In the genomic region with DNA sequence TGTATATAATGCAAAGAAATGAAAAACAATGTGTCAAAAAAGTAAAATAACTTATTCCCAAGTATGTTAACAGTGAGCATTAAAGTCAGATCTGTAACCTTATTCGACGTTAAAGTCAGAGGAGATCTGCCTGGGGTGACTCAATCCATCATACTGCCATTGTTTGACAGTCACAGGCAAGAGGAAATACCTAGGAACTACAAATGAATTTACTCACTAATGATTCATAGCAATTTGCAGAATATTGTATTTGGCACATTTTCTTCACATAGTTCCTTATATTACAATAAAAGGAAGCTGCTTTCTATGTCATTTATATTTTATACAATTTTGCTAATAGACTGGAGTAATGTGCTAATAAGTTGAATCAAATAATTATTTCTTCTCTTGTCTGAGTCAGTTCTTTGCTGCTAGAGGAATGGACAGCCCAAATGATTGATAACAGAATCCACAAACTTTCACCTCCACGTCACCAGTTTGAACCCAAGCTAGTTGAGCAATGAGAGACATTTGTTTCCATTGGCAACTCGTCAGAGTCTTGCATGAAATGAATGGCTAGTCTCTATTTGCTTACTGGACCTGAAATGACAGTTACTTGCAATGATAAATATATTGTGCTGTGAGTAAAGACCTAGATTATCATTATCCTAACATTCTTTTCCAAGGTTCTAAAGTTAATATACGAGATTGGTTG, we compare ENCODE assay signal across 1 cellular context.
A peak's percentile ranks its signal among the peaks of the same experiment; 100 is the strongest.
TF ChIP-seq lines count a peak whose summit lies in the region.

No MANE protein-coding gene starts in this region.

TF ChIP-seq in IMR-90, 13 proteins besides CTCF, POLR2A, EP300 and RAD21:
- TF ChIP-seq, protein P1, sequence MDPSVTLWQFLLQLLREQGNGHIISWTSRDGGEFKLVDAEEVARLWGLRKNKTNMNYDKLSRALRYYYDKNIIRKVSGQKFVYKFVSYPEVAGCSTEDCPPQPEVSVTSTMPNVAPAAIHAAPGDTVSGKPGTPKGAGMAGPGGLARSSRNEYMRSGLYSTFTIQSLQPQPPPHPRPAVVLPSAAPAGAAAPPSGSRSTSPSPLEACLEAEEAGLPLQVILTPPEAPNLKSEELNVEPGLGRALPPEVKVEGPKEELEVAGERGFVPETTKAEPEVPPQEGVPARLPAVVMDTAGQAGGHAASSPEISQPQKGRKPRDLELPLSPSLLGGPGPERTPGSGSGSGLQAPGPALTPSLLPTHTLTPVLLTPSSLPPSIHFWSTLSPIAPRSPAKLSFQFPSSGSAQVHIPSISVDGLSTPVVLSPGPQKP (IDR thresholded peaks at IDR 0.05; ENCODE audit: borderline replicate concordance, low read depth, low read length), result no peak
- TF ChIP-seq CEBPB (IDR thresholded peaks at IDR 0.05; ENCODE audit: low read depth, low read length) (peak; percentile 82), CHD1 (IDR thresholded peaks at IDR 0.05; ENCODE audit: low read depth, low read length) (no peak)
TF ChIP-seq in IMR-90: peak in this region for 1.
